15 cellular contexts compared by ENCODE assay signal in the genomic region with DNA sequence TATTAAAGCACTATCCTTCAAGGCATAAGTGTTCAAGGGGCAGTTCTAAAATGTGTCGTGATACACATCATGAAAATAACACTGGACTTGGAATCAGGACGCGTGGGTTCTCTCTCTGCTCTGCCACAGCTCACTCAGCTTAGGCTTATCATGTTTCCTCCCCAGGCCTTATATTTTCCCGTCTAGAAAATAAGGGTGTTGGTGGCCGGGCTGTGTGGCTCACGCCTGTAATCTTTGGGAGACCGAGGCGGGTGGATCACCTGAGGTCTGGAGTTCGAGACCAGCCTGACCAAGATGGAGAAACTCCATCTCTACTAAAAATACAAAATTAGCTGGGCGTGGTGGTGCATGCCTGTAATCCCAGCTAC.
DNase-seq lines count a peak whose midpoint lies in the region; ATAC-seq and TF ChIP-seq lines count a peak whose summit lies in the region.
"Had no signal": no experiment of that assay in that cellular context is flagged by ENCODE, and none has a peak within 500 bp of the region (broad histone marks: within the 10 kb centered on the region; RNA-seq: fewer than 3 reads in every experiment).

No MANE protein-coding gene starts in this region.

- POLR2A ChIA-PET in PC-9 (lab: Charles Lee; ENCODE audit: unreplicated experiment) = interaction anchor here (0.6 to 1.1 kb wide), 4 partner anchors 13 to 320 kb away, joined by 3 to 15 read pairs (median 4); a partner anchor contains a TSS
- POLR2A ChIA-PET in CD4-positive, alpha-beta memory T cell (lab: Charles Lee; ENCODE audit: partially characterized antibody) = interaction anchor here (0.7 kb wide), 1 partner anchor 917 kb away, joined by 6 read pairs; no protein-coding TSS in a partner anchor

- peaks cover 15% of the 10 kb centered on the region for H3K27me3 Mint-ChIP-seq in GM23338 (ENCODE audit: insufficient read depth, low read depth, poor library complexity)
- H3K27me3 Mint-ChIP-seq in CD4-positive, alpha-beta memory T cell = peaks cover 2 to 7% of the 10 kb centered on the region in 2 donors

- no peak for DNase-seq in GM23338 (ENCODE audit: low spot score)
- DNase-seq in PC-9 = no peak
- DNase-seq in hepatocyte (ENCODE audit: low spot score) = no peak
- no peak for DNase-seq in transverse colon
- no peak for DNase-seq in CD4-positive, alpha-beta memory T cell
- no peak for DNase-seq in NCI-H2107 (lab: John Stamatoyannopoulos, UW)
- no peak for DNase-seq in NCI-H774 (lab: John Stamatoyannopoulos, UW)
- DNase-seq in NCI-H526 treated with DMSO at 0.1 percent for 48 hours (lab: John Stamatoyannopoulos, UW) = no peak
- DNase-seq: ACHN; CD4-positive, CD25-positive, alpha-beta regulatory T cell; DND-41; HCEC 1CT had no signal

- H3K4me1 ChIP-seq in GM23338 (ENCODE audit: insufficient read depth) (peaks cover 83% of the 10 kb centered on the region), PC-9 (replicated peaks; ENCODE audit: insufficient read depth) (peaks cover 61% of the 10 kb centered on the region), hepatocyte (ENCODE audit: insufficient read depth) (peaks cover 37% of the 10 kb centered on the region), transverse colon (peaks cover 8 to 24% (median 17%) of the 10 kb centered on the region in 4 donors)
- no peaks in the 10 kb centered on the region for H3K4me1 ChIP-seq in CD4-positive, alpha-beta memory T cell (ENCODE audit: insufficient read depth, low read length)

- TF ChIP-seq EP300 in transverse colon (IDR thresholded peaks at IDR 0.05; ENCODE audit: low read depth) = no peak

- intact Hi-C loops in PC-9 (cut with micrococcal nuclease; ENCODE audit: unreplicated experiment) (loop anchor here (1.0 to 2.0 kb wide), 4 partner anchors 12 to 34 kb away; no protein-coding TSS in a partner anchor), transverse colon (cut with DNase I; ENCODE audit: low total_unique reads) (no loop called here)
- intact Hi-C loops in CD4-positive, alpha-beta memory T cell (cut with micrococcal nuclease) = no loop called here

- no peak overlapping the region for H3K27ac Mint-ChIP-seq in GM23338
- no peak overlapping the region for H3K27ac Mint-ChIP-seq in CD4-positive, alpha-beta memory T cell

- H3K27ac ChIP-seq in GM23338 (ENCODE audit: low read depth) (peak overlapping the region; percentile 82; the same call in 1 of the 2 replicates), PC-9 (peak overlapping the region; percentile 47), hepatocyte (peak overlapping the region; percentile 71), transverse colon (peak overlapping the region; percentile 62 to 80 (median 76))
- no peak overlapping the region for H3K27ac ChIP-seq in CD4-positive, alpha-beta memory T cell (ENCODE audit: low read depth, low read length)
- H3K27ac ChIP-seq: HL-60 had no signal

- CTCF ChIA-PET in PC-9 (lab: Charles Lee) = interaction anchor here (0.6 to 1.6 kb wide), 3 partner anchors 35 to 358 kb away, joined by 4 to 8 read pairs (median 4); no protein-coding TSS in a partner anchor
- CTCF ChIA-PET in CD4-positive, alpha-beta memory T cell (lab: Charles Lee; ENCODE audit: partially characterized antibody) = no interaction called here

- TF ChIP-seq CTCF in GM23338 (conservative IDR thresholded peaks at IDR 0.05; ENCODE audit: low read depth in 2 of 2) (no peak), PC-9 (conservative IDR thresholded peaks at IDR 0.05) (no peak), hepatocyte (IDR thresholded peaks at IDR 0.05; ENCODE audit: poor library complexity) (no peak), transverse colon (IDR thresholded peaks at IDR 0.05) (no peak)

- H3K36me3 Mint-ChIP-seq in GM23338 (ENCODE audit: low read depth) = no peaks in the 10 kb centered on the region
- H3K36me3 Mint-ChIP-seq in CD4-positive, alpha-beta memory T cell = no peaks in the 10 kb centered on the region
- H3K36me3 Mint-ChIP-seq: CD4-positive, CD25-positive, alpha-beta regulatory T cell had no signal

- H3K4me1 Mint-ChIP-seq in GM23338 = peaks cover 86% of the 10 kb centered on the region
- H3K4me1 Mint-ChIP-seq in CD4-positive, alpha-beta memory T cell = no peaks in the 10 kb centered on the region
- H3K4me1 Mint-ChIP-seq: CD4-positive, CD25-positive, alpha-beta regulatory T cell had no signal

- no peak for ATAC-seq in GM23338
- ATAC-seq: GM12878 had no signal

- in situ Hi-C loops in transverse colon (cut with MboI; ENCODE audit: low pct_ligation_motif_present in 1 of 4, low pct_unique_long_range_greater_than_20kb in 1 of 4, low sequenced_read_pairs in 3 of 4) = no loop called here

- no peak overlapping the region for H3K4me3 ChIP-seq in GM23338
- no peak overlapping the region for H3K4me3 ChIP-seq in PC-9
- H3K4me3 ChIP-seq in hepatocyte = no peak overlapping the region
- no peak overlapping the region for H3K4me3 ChIP-seq in transverse colon
- H3K4me3 ChIP-seq in CD4-positive, alpha-beta memory T cell (ENCODE audit: low read length in 2 of 2) = no peak overlapping the region
- H3K4me3 ChIP-seq: GM12878 had no signal

- H3K4me2 ChIP-seq in GM23338 (no peak overlapping the region), PC-9 (peak overlapping the region; percentile 34; the same call in 1 of the 2 replicates), hepatocyte (no peak overlapping the region)

- H3K9me3 Mint-ChIP-seq in GM23338 = no peaks in the 10 kb centered on the region
- peaks cover 0 to 2% (median 0%) of the 10 kb centered on the region in 8 donors for H3K9me3 Mint-ChIP-seq in CD4-positive, alpha-beta memory T cell
- H3K9me3 Mint-ChIP-seq: CD4-positive, CD25-positive, alpha-beta regulatory T cell had no signal

- no peaks in the 10 kb centered on the region for H3K36me3 ChIP-seq in GM23338 (ENCODE audit: insufficient read depth)
- no peaks in the 10 kb centered on the region for H3K36me3 ChIP-seq in PC-9 (ENCODE audit: low read depth)
- H3K36me3 ChIP-seq in hepatocyte (replicated peaks; ENCODE audit: insufficient read depth, low read depth) = no peaks in the 10 kb centered on the region
- H3K36me3 ChIP-seq in transverse colon = no peaks in the 10 kb centered on the region
- no peaks in the 10 kb centered on the region for H3K36me3 ChIP-seq in CD4-positive, alpha-beta memory T cell (ENCODE audit: insufficient read depth, low read length)
- H3K36me3 ChIP-seq: BE2C had no signal

- H3K79me2 ChIP-seq in GM23338 (replicated peaks; ENCODE audit: insufficient read depth) = no peaks in the 10 kb centered on the region
- H3K79me2 ChIP-seq in PC-9 (ENCODE audit: low read depth) = no peaks in the 10 kb centered on the region
- no peaks in the 10 kb centered on the region for H3K79me2 ChIP-seq in hepatocyte

- TF ChIP-seq POLR2A in transverse colon (IDR thresholded peaks at IDR 0.05) = no peak

- H3K9me3 ChIP-seq in PC-9 (ENCODE audit: insufficient read depth, low read depth) (no peaks in the 10 kb centered on the region), hepatocyte (ENCODE audit: low read depth) (no peaks in the 10 kb centered on the region), transverse colon (no peaks in the 10 kb centered on the region)
- H3K9me3 ChIP-seq in CD4-positive, alpha-beta memory T cell (ENCODE audit: control insufficient read depth in 1 of 2, low read length in 2 of 2) = no peaks in the 10 kb centered on the region
- H3K9me3 ChIP-seq: BE2C had no signal

- WGBS in hepatocyte (ENCODE audit: low lambda C conversion rate, missing lambda C conversion rate) = 93% methylated on average over 10 of the region's 10 CpGs
- 92 to 93% methylated on average over 10 of the region's 10 CpGs for WGBS in transverse colon (ENCODE audit: low coverage in 1 of 2), 2 donors

- no peaks in the 10 kb centered on the region for H4K20me1 ChIP-seq in GM23338 (replicated peaks; ENCODE audit: insufficient read depth)
- no peaks in the 10 kb centered on the region for H4K20me1 ChIP-seq in PC-9 (ENCODE audit: insufficient read depth)
- H4K20me1 ChIP-seq in hepatocyte (ENCODE audit: insufficient read depth, poor library complexity, severe bottlenecking) = no peaks in the 10 kb centered on the region

- no peak overlapping the region for H2AFZ ChIP-seq in GM23338
- H2AFZ ChIP-seq in PC-9 = no peak overlapping the region
- no peak overlapping the region for H2AFZ ChIP-seq in hepatocyte

- peaks cover 24% of the 10 kb centered on the region for H3F3A ChIP-seq in GM23338 (replicated peaks; ENCODE audit: low read depth)
- peaks cover 30% of the 10 kb centered on the region; the same call in 1 of the 2 replicates for H3F3A ChIP-seq in PC-9 (ENCODE audit: insufficient read depth, low read depth)

- H3K9me2 ChIP-seq in GM23338 (ENCODE audit: insufficient read depth) = peaks cover 5% of the 10 kb centered on the region; the same call in 1 of the 2 replicates
- H3K9me2 ChIP-seq in PC-9 (ENCODE audit: insufficient read depth) = no peaks in the 10 kb centered on the region
- H3K9me2 ChIP-seq in hepatocyte (replicated peaks; ENCODE audit: insufficient read depth) = no peaks in the 10 kb centered on the region

- H3K27me3 ChIP-seq in GM23338 (ENCODE audit: insufficient read depth) (0 out of 2 replicates have a peak, but pooled peaks cover 3% of the 10 kb centered on the region), PC-9 (ENCODE audit: insufficient read depth, low read depth) (no peaks in the 10 kb centered on the region), hepatocyte (no peaks in the 10 kb centered on the region), transverse colon (no peaks in the 10 kb centered on the region)
- no peaks in the 10 kb centered on the region for H3K27me3 ChIP-seq in CD4-positive, alpha-beta memory T cell (ENCODE audit: insufficient read depth, low read length)
- H3K27me3 ChIP-seq: BE2C had no signal

- H3K4me3 Mint-ChIP-seq in GM23338 = no peak overlapping the region
- H3K4me3 Mint-ChIP-seq in CD4-positive, alpha-beta memory T cell = no peak overlapping the region
- H3K4me3 Mint-ChIP-seq: CD4-positive, CD25-positive, alpha-beta regulatory T cell had no signal

- BruUV-seq in PC-9 (replicated peaks; lab: Mats Ljungman, UMichigan) = no TSS peak

TF ChIP-seq in GM23338, 12 proteins besides CTCF, POLR2A, EP300 and RAD21:
- TF ChIP-seq ZNF114 (CRISPR knock-in tag; IDR thresholded peaks at IDR 0.05) = no peak
- TF ChIP-seq EZH2 (IDR thresholded peaks at IDR 0.05; ENCODE audit: low read depth, unreplicated experiment) = no peak
- no peak for TF ChIP-seq ZNF331 (CRISPR knock-in tag; IDR thresholded peaks at IDR 0.05; ENCODE audit: low read depth)
- TF ChIP-seq JUNB (IDR thresholded peaks at IDR 0.05; ENCODE audit: unreplicated experiment) = no peak
- TF ChIP-seq EZH2phosphoT487 (IDR thresholded peaks at IDR 0.05; ENCODE audit: unreplicated experiment) = no peak
